ENCODE assay signal across 23 cellular contexts in the genomic region with DNA sequence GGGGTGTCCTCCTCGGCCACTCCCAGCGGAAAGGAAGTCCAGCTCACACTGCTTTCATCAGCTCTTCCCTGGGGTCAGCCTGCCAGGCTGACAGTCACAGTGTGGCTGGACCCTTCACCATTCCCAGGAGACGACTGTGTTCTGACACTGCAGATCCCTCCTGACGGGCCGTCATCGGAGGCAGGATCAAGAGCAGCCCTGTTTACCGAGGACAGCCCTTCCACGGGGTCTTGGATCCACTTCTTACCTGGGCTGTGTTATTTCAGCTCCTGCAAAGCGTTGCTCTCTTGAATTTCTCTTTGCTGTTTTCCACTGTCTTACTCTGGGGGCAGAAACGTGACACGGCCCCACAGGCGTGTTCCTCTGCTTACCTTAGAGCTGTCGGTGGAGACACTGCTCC.
"Had no signal": no experiment of that assay in that cellular context is flagged by ENCODE, and none has a peak within 500 bp of the region (broad histone marks: within the 10 kb centered on the region; RNA-seq: fewer than 3 reads in every experiment).

No MANE protein-coding gene starts in this region.

- DNase-seq: colonic mucosa; dermis blood vessel endothelial cell; effector memory CD4-positive, alpha-beta T cell; erythroblast; esophagus squamous epithelium; foreskin melanocyte; kidney; mesenchymal stem cell; midbrain; naive thymus-derived CD4-positive, alpha-beta T cell; psoas muscle; right cardiac atrium; sigmoid colon; stimulated activated CD4-positive, alpha-beta T cell treated with anti-CD3 and anti-CD28 coated beads, Interleukin-4, amount 100 ng/mL, for 4 hours; stimulated activated naive CD8-positive, alpha-beta T cell treated with anti-CD3 and anti-CD28 coated beads, Interleukin-15, Interleukin-2, amounts not matched to agents 100 U/mL and 50 U/mL, for 24 hours; substantia nigra; testis; tibial artery had no signal

- H3K27me3 ChIP-seq: colonic mucosa, neural progenitor cell, testis had no signal

- H3K9me3 Mint-ChIP-seq: nephron; stimulated activated memory B cell treated with anti-CD40 and anti-IgM and Interleukin-4, amounts not matched to agents 10 μg/mL and 1 μg/mL and 100 μg/mL, for 72 hours; type B pancreatic cell had no signal

- H3K4me3 ChIP-seq: colonic mucosa, esophagus squamous epithelium, left lung, neural progenitor cell, psoas muscle, sigmoid colon, testis, tibial artery had no signal

- H3K9me3 ChIP-seq: colonic mucosa, esophagus squamous epithelium, left lung, psoas muscle, sigmoid colon, testis, tibial artery had no signal

- H3K4me1 ChIP-seq: colonic mucosa, esophagus squamous epithelium, left lung, neural progenitor cell, psoas muscle, sigmoid colon, testis, tibial artery had no signal

- H3K27ac ChIP-seq: colonic mucosa, esophagus squamous epithelium, left lung, neural progenitor cell, psoas muscle, sigmoid colon, testis, tibial artery had no signal

- H3K27ac Mint-ChIP-seq: naive thymus-derived CD4-positive, alpha-beta T cell; nephron; neural progenitor cell; stimulated activated memory B cell treated with anti-CD40 and anti-IgM and Interleukin-4, amounts not matched to agents 10 μg/mL and 1 μg/mL and 100 μg/mL, for 72 hours; type B pancreatic cell had no signal

- H3K36me3 Mint-ChIP-seq: naive thymus-derived CD4-positive, alpha-beta T cell; neural progenitor cell; stimulated activated memory B cell treated with anti-CD40 and anti-IgM and Interleukin-4, amounts not matched to agents 10 μg/mL and 1 μg/mL and 100 μg/mL, for 72 hours; type B pancreatic cell had no signal

- H3K4me3 Mint-ChIP-seq: naive thymus-derived CD4-positive, alpha-beta T cell; nephron; neural progenitor cell; stimulated activated memory B cell treated with anti-CD40 and anti-IgM and Interleukin-4, amounts not matched to agents 10 μg/mL and 1 μg/mL and 100 μg/mL, for 72 hours; type B pancreatic cell had no signal

- ATAC-seq: left lung; naive thymus-derived CD4-positive, alpha-beta T cell; psoas muscle; right cardiac atrium; stimulated activated memory B cell treated with anti-CD40 and anti-IgM and Interleukin-4, amounts not matched to agents 10 μg/mL and 1 μg/mL and 100 μg/mL, for 72 hours; stimulated activated naive CD8-positive, alpha-beta T cell treated with anti-CD3 and anti-CD28 coated beads, Interleukin-15, Interleukin-2, amounts not matched to agents 100 U/mL and 50 U/mL, for 24 hours had no signal

- H3K4me1 Mint-ChIP-seq: naive thymus-derived CD4-positive, alpha-beta T cell; nephron; stimulated activated memory B cell treated with anti-CD40 and anti-IgM and Interleukin-4, amounts not matched to agents 10 μg/mL and 1 μg/mL and 100 μg/mL, for 72 hours had no signal

- H3K36me3 ChIP-seq: colonic mucosa, esophagus squamous epithelium, left lung, neural progenitor cell, sigmoid colon, tibial artery had no signal
